13 cellular contexts compared by ENCODE assay signal in the genomic region with DNA sequence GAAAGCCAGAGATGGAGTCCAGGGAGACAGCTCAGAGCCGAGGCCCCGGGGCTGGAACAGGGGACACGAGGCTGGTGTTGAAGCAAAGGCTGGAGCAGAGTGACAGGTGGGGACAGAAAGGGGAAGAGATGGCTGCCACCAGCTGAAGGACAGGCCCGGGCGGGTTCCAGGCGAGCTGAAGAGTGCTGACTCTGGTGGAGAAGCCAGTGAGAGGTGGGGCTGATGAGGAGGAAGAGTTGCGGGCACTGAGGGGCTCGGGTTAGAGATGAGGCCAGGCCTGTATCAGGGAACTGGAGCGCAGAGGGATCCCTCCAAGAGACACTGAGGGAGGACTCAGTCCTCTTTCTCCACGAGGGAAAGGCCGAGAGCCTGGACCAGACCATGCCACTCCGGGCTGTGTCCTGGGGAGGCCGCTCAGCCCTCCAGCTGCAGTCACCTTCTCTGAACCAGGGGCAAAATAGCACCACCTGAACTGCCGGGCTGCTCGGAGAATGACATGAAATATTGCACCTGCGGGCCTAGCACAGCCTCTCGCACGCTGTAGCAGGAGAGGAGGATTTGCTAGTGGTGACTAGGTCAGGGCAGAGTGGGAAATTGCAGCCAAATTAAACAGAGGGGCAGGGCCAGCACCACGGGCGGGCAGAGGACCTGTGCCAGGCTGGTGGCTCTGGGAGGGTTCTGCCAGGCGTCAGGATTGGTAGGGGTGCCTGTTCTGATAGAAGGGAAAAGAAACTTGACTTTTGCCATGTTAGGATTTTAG.
DNase-seq lines count a peak whose midpoint lies in the region; ATAC-seq and TF ChIP-seq lines count a peak whose summit lies in the region.
"Had no signal": no experiment of that assay in that cellular context is flagged by ENCODE, and none has a peak within 500 bp of the region (broad histone marks: within the 10 kb centered on the region; RNA-seq: fewer than 3 reads in every experiment).

No MANE protein-coding gene starts in this region.

- H3K9me3 ChIP-seq in WERI-Rb-1 (ENCODE audit: severe bottlenecking) (no peaks in the 10 kb centered on the region), thyroid gland (no peaks in the 10 kb centered on the region)

- no peak for TF ChIP-seq CTCF in GM12865 (IDR thresholded peaks at IDR 0.05; ENCODE audit: insufficient read depth, low read depth, low read length, missing control alignments)
- TF ChIP-seq CTCF in WERI-Rb-1 (IDR thresholded peaks at IDR 0.05; ENCODE audit: low read depth, low read length): no peak
- no peak for TF ChIP-seq CTCF in thyroid gland (IDR thresholded peaks at IDR 0.05)

- no peak overlapping the region for H3K4me3 ChIP-seq in GM12865 (ENCODE audit: low read depth, low read length)
- no peak overlapping the region for H3K4me3 ChIP-seq in WERI-Rb-1 (ENCODE audit: low read depth, low read length)
- no peak overlapping the region for H3K4me3 ChIP-seq in thyroid gland (replicated peaks in 1 of 3)
- H3K4me3 ChIP-seq: K562 had no signal

- H3K4me3 Mint-ChIP-seq in natural killer cell treated with Interleukin-12 subunit alpha and Interleukin-12 subunit beta and Interleukin-15 and Interleukin-18, amount 100 ng/mL, for 72 hours: peak overlapping the region; percentile 68

- no peaks in the 10 kb centered on the region for H3K9me3 Mint-ChIP-seq in natural killer cell treated with Interleukin-12 subunit alpha and Interleukin-12 subunit beta and Interleukin-15 and Interleukin-18, amount 100 ng/mL, for 72 hours

- no peaks in the 10 kb centered on the region for H3K4me1 ChIP-seq in thyroid gland

- H3K27ac Mint-ChIP-seq in natural killer cell treated with Interleukin-12 subunit alpha and Interleukin-12 subunit beta and Interleukin-15 and Interleukin-18, amount 100 ng/mL, for 72 hours: no peak overlapping the region

- intact Hi-C loops in thyroid gland (cut with DNase I): no loop called here

- H3K36me3 ChIP-seq in WERI-Rb-1: no peaks in the 10 kb centered on the region
- no peaks in the 10 kb centered on the region for H3K36me3 ChIP-seq in thyroid gland
- H3K36me3 ChIP-seq: brain microvascular endothelial cell had no signal

- no peak for ATAC-seq in natural killer cell treated with Interleukin-12 subunit alpha and Interleukin-12 subunit beta and Interleukin-15 and Interleukin-18, amount 100 ng/mL, for 72 hours
- ATAC-seq in GM18498 (IDR thresholded peaks at IDR 0.05; ENCODE audit: unreplicated experiment): no peak
- ATAC-seq: Right ventricle myocardium inferior had no signal

- DNase-seq in GM12865 (ENCODE audit: low read depth): peak; percentile 50
- DNase-seq in NCI-H1092 (lab: John Stamatoyannopoulos, UW): peak; percentile 47
- peak; percentile 15 for DNase-seq in WERI-Rb-1
- no peak for DNase-seq in natural killer cell treated with Interleukin-12 subunit alpha and Interleukin-12 subunit beta and Interleukin-15 and Interleukin-18, amount 100 ng/mL, for 72 hours (ENCODE audit: low spot score)
- no peak for DNase-seq in 8988T
- no peak for DNase-seq in thyroid gland
- no peak for DNase-seq in putamen (ENCODE audit: low spot score)
- DNase-seq: brain microvascular endothelial cell, EL, foreskin fibroblast had no signal

- H3K27me3 ChIP-seq in WERI-Rb-1 (ENCODE audit: insufficient read depth, low read depth, severe bottlenecking): no peaks in the 10 kb centered on the region
- no peaks in the 10 kb centered on the region for H3K27me3 ChIP-seq in thyroid gland
- H3K27me3 ChIP-seq: brain microvascular endothelial cell had no signal

- no peaks in the 10 kb centered on the region for H3K36me3 Mint-ChIP-seq in natural killer cell treated with Interleukin-12 subunit alpha and Interleukin-12 subunit beta and Interleukin-15 and Interleukin-18, amount 100 ng/mL, for 72 hours

- peaks cover 41 to 47% of the 10 kb centered on the region in 2 donors for H3K4me1 Mint-ChIP-seq in natural killer cell treated with Interleukin-12 subunit alpha and Interleukin-12 subunit beta and Interleukin-15 and Interleukin-18, amount 100 ng/mL, for 72 hours (ENCODE audit: low read depth in 2 of 2)

- 89% methylated on average over 21 of the region's 21 CpGs for WGBS in thyroid gland, 2 donors

- peaks cover 0 to 7% of the 10 kb centered on the region in 2 donors for H3K27me3 Mint-ChIP-seq in natural killer cell treated with Interleukin-12 subunit alpha and Interleukin-12 subunit beta and Interleukin-15 and Interleukin-18, amount 100 ng/mL, for 72 hours

- no peak for TF ChIP-seq POLR2A in thyroid gland (IDR thresholded peaks at IDR 0.05)

- peak overlapping the region; percentile 31 for H3K27ac ChIP-seq in WERI-Rb-1
- no peak overlapping the region for H3K27ac ChIP-seq in thyroid gland
- H3K27ac ChIP-seq: brain microvascular endothelial cell had no signal

Comparison
In these comparisons a context has a peak if more than half of its experiments do, and no peak if none do; other contexts are left out.
1. DNase-seq: peak in GM12865 (single experiment), NCI-H1092 (single experiment) and WERI-Rb-1 (single experiment); none in natural killer cell treated with Interleukin-12 subunit alpha and Interleukin-12 subunit beta and Interleukin-15 and Interleukin-18, amount 100 ng/mL, for 72 hours (single experiment), 8988T (single experiment), thyroid gland (0 of 2) and putamen (single experiment).